Comparison of ENCODE assay signal across 1 cellular context in the genomic region with DNA sequence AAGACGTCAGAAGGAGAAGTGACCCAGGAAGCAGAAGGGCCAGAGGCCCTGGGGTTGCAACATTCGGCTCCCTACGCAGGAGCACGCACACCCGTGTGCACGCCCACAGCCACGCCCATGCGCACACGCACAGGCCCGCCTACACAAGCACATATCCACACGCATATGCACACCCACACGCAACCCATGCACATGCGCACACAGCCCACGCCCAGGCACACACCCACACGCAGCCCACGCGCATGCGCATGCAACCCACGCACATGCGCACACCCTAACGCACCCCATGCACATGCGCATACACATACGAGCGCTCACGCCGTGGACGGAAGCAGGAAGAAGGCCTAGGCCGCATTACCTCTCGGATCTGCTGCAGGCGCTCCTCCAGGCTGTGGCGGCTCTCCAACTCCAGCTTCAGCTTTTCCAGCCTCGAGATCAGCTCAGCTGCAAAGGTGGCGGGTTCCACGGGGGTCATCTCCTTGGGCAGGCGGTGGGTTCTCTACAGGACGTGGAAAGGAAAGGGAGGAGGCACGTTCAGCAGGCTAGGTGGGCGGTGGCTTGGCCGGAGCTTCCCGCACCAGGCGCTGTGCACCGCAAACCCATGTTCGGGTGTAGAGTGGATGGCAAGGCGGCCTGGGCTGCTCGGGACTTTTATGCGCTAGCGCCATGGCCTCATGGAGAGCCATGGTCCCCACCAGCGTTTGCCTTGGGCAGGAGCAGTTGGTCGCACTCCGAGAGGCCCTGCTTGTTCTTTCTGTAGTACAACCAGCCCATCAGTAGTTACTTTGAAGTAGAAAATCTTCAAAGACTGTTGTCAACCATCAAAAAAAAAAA.
A peak's percentile ranks its signal among the peaks of the same experiment; 100 is the strongest.
TF ChIP-seq lines count a peak whose summit lies in the region.

No MANE protein-coding gene starts in this region.

TF ChIP-seq in HepG2, 621 proteins besides CTCF, POLR2A, EP300 and RAD21 (continued from another document):
- TF ChIP-seq MAFF (IDR thresholded peaks at IDR 0.05; ENCODE audit: low read depth, low read length) = no peak
- no peak for TF ChIP-seq ZNF329 (CRISPR knock-in tag; IDR thresholded peaks at IDR 0.05; ENCODE audit: low read depth)
- TF ChIP-seq ERF (CRISPR knock-in tag; IDR thresholded peaks at IDR 0.05) = no peak
- TF ChIP-seq, protein P1, sequence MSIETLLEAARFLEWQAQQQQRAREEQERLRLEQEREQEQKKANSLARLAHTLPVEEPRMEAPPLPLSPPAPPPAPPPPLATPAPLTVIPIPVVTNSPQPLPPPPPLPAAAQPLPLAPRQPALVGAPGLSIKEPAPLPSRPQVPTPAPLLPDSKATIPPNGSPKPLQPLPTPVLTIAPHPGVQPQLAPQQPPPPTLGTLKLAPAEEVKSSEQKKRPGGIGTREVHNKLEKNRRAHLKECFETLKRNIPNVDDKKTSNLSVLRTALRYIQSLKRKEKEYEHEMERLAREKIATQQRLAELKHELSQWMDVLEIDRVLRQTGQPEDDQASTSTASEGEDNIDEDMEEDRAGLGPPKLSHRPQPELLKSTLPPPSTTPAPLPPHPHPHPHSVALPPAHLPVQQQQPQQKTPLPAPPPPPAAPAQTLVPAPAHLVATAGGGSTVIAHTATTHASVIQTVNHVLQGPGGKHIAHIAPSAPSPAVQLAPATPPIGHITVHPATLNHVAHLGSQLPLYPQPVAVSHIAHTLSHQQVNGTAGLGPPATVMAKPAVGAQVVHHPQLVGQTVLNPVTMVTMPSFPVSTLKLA (IDR thresholded peaks at IDR 0.05) = no peak
- TF ChIP-seq, protein P2, sequence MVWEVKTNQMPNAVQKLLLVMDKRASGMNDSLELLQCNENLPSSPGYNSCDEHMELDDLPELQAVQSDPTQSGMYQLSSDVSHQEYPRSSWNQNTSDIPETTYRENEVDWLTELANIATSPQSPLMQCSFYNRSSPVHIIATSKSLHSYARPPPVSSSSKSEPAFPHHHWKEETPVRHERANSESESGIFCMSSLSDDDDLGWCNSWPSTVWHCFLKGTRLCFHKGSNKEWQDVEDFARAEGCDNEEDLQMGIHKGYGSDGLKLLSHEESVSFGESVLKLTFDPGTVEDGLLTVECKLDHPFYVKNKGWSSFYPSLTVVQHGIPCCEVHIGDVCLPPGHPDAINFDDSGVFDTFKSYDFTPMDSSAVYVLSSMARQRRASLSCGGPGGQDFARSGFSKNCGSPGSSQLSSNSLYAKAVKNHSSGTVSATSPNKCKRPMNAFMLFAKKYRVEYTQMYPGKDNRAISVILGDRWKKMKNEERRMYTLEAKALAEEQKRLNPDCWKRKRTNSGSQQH (CRISPR knock-in tag; IDR thresholded peaks at IDR 0.05; ENCODE audit: low read depth) = no peak
- peak; percentile 99 for TF ChIP-seq AGO2 (optimal IDR thresholded peaks at IDR 0.05; ENCODE audit: low read depth, low read length)
- 0 out of 2 replicates have a peak, but pooled peaks have one; percentile 46 for TF ChIP-seq PCBP1 (IDR thresholded peaks at IDR 0.05; ENCODE audit: borderline replicate concordance, low read depth, low read length)
- TF ChIP-seq CHCHD3 (CRISPR knock-in tag; IDR thresholded peaks at IDR 0.05) = 0 out of 2 replicates have a peak, but pooled peaks have one; percentile 43
- TF ChIP-seq PRPF4 (IDR thresholded peaks at IDR 0.05; ENCODE audit: low read depth, low read length, poor library complexity, severe bottlenecking) = no peak
- TF ChIP-seq, protein P3, sequence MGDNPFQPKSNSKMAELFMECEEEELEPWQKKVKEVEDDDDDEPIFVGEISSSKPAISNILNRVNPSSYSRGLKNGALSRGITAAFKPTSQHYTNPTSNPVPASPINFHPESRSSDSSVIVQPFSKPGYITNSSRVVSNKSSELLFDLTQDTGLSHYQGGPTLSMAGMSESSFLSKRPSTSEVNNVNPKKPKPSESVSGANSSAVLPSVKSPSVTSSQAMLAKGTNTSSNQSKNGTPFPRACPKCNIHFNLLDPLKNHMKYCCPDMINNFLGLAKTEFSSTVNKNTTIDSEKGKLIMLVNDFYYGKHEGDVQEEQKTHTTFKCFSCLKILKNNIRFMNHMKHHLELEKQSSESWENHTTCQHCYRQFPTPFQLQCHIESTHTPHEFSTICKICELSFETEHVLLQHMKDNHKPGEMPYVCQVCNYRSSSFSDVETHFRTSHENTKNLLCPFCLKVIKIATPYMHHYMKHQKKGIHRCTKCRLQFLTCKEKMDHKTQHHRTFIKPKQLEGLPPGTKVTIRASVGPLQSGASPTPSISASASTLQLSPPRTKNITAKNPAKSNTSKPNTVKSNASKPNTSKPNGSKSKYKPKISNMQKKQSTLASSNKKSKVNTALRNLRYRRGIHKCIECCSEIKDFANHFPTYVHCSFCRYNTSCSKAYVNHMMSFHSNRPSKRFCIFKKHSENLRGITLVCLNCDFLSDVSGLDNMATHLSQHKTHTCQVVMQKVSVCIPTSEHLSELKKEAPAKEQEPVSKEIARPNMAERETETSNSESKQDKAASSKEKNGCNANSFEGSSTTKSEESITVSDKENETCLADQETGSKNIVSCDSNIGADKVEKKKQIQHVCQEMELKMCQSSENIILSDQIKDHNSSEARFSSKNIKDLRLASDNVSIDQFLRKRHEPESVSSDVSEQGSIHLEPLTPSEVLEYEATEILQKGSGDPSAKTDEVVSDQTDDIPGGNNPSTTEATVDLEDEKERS (CRISPR knock-in tag; IDR thresholded peaks at IDR 0.05) = no peak
- TF ChIP-seq, protein P4, sequence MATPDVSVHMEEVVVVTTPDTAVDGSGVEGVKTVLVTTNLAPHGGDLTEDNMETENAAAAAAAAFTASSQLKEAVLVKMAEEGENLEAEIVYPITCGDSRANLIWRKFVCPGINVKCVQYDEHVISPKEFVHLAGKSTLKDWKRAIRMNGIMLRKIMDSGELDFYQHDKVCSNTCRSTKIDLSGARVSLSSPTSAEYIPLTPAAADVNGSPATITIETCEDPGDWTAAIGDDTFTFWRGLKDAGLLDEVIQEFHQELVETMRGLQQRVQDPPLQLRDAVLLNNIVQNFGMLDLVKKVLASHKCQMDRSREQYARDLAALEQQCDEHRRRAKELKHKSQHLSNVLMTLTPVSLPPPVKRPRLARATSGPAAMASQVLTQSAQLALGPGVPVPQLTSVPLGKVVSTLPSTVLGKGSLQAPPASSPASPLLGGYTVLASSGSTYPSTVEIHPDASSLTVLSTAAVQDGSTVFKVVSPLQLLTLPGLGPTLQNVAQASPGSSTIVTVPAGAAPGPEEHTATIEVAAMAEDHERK (CRISPR knock-in tag; IDR thresholded peaks at IDR 0.05; ENCODE audit: low read depth) = no peak
- no peak for TF ChIP-seq PTBP1 (IDR thresholded peaks at IDR 0.05; ENCODE audit: low read depth, low read length, poor library complexity, severe bottlenecking)
- TF ChIP-seq RBM22 (optimal IDR thresholded peaks at IDR 0.05; ENCODE audit: low read length) = peak; percentile 98
- TF ChIP-seq FOXA3 (CRISPR knock-in tag; IDR thresholded peaks at IDR 0.05) = no peak
- TF ChIP-seq JDP2 (CRISPR knock-in tag; IDR thresholded peaks at IDR 0.05; ENCODE audit: borderline replicate concordance) = no peak
- no peak for TF ChIP-seq EEA1 (CRISPR knock-in tag; IDR thresholded peaks at IDR 0.05; ENCODE audit: borderline replicate concordance)
- TF ChIP-seq, protein P5, sequence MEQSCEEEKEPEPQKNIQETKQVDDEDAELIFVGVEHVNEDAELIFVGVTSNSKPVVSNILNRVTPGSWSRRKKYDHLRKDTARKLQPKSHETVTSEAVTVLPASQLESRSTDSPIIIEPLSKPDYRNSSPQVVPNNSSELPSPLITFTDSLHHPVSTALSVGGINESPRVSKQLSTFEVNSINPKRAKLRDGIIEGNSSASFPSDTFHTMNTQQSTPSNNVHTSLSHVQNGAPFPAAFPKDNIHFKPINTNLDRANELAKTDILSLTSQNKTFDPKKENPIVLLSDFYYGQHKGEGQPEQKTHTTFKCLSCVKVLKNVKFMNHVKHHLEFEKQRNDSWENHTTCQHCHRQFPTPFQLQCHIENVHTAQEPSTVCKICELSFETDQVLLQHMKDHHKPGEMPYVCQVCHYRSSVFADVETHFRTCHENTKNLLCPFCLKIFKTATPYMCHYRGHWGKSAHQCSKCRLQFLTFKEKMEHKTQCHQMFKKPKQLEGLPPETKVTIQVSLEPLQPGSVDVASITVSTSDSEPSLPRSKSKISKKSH (CRISPR knock-in tag; IDR thresholded peaks at IDR 0.05; ENCODE audit: borderline replicate concordance) = peak; percentile 38; the same call in 1 of the 2 replicates
- no peak for TF ChIP-seq SP4 (CRISPR knock-in tag; IDR thresholded peaks at IDR 0.05)
- peak; percentile 86 for TF ChIP-seq RBFOX2 (IDR thresholded peaks at IDR 0.05; ENCODE audit: low read depth, low read length)
- no peak for TF ChIP-seq DPF2 (CRISPR knock-in tag; IDR thresholded peaks at IDR 0.05; ENCODE audit: borderline replicate concordance, low read depth)
- TF ChIP-seq, protein P6, sequence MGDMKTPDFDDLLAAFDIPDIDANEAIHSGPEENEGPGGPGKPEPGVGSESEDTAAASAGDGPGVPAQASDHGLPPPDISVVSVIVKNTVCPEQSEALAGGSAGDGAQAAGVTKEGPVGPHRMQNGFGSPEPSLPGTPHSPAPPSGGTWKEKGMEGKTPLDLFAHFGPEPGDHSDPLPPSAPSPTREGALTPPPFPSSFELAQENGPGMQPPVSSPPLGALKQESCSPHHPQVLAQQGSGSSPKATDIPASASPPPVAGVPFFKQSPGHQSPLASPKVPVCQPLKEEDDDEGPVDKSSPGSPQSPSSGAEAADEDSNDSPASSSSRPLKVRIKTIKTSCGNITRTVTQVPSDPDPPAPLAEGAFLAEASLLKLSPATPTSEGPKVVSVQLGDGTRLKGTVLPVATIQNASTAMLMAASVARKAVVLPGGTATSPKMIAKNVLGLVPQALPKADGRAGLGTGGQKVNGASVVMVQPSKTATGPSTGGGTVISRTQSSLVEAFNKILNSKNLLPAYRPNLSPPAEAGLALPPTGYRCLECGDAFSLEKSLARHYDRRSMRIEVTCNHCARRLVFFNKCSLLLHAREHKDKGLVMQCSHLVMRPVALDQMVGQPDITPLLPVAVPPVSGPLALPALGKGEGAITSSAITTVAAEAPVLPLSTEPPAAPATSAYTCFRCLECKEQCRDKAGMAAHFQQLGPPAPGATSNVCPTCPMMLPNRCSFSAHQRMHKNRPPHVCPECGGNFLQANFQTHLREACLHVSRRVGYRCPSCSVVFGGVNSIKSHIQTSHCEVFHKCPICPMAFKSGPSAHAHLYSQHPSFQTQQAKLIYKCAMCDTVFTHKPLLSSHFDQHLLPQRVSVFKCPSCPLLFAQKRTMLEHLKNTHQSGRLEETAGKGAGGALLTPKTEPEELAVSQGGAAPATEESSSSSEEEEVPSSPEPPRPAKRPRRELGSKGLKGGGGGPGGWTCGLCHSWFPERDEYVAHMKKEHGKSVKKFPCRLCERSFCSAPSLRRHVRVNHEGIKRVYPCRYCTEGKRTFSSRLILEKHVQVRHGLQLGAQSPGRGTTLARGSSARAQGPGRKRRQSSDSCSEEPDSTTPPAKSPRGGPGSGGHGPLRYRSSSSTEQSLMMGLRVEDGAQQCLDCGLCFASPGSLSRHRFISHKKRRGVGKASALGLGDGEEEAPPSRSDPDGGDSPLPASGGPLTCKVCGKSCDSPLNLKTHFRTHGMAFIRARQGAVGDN (CRISPR knock-in tag; IDR thresholded peaks at IDR 0.05) = peak; percentile 25
- TF ChIP-seq, protein P7, sequence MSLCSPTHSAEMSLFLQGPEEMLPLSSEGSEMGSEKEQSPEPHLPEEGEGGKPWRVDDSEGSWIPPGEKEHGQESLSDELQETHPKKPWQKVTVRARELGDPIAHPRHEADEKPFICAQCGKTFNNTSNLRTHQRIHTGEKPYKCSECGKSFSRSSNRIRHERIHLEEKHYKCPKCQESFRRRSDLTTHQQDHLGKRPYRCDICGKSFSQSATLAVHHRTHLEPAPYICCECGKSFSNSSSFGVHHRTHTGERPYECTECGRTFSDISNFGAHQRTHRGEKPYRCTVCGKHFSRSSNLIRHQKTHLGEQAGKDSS (CRISPR knock-in tag; IDR thresholded peaks at IDR 0.05; ENCODE audit: borderline replicate concordance, low read depth) = no peak
- no peak for TF ChIP-seq SOX6 (IDR thresholded peaks at IDR 0.05)
- TF ChIP-seq SOX6 (CRISPR knock-in tag; IDR thresholded peaks at IDR 0.05) = no peak
- TF ChIP-seq IRF2 (CRISPR knock-in tag; IDR thresholded peaks at IDR 0.05) = no peak
- no peak for TF ChIP-seq FOXO1 (CRISPR knock-in tag; IDR thresholded peaks at IDR 0.05)
- TF ChIP-seq REPIN1 (CRISPR knock-in tag; IDR thresholded peaks at IDR 0.05; ENCODE audit: borderline replicate concordance, low read depth) = no peak
- TF ChIP-seq ZNF607 (CRISPR knock-in tag; IDR thresholded peaks at IDR 0.05; ENCODE audit: borderline replicate concordance) = no peak
- no peak for TF ChIP-seq ZNF136 (CRISPR knock-in tag; IDR thresholded peaks at IDR 0.05; ENCODE audit: low read depth)
- TF ChIP-seq NONO (IDR thresholded peaks at IDR 0.05) = no peak
- TF ChIP-seq NONO (CRISPR knock-in tag; conservative IDR thresholded peaks at IDR 0.05) = no peak
